ENCODE assay signal across 11 cellular contexts in the genomic region with DNA sequence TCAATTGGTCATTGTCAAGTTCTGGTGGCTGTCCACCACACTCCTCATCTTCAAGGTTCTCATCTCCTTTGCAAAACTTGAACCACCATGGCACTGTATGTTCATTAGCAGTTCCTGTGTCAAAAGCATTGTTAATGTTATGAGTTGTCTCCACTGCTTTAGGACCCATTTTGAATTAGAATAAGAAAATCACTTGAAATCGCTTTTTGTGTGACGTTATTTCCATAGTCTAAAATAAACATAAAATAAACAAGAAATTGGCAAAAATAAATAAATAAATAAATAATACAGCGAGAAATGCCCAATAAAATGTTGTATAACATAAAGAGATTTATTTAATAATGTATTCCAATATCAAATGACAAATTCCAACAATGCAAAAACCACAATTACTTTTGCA.
"Had no signal": no experiment of that assay in that cellular context is flagged by ENCODE, and none has a peak within 500 bp of the region (broad histone marks: within the 10 kb centered on the region; RNA-seq: fewer than 3 reads in every experiment).

No MANE protein-coding gene starts in this region.

- H3K4me2 ChIP-seq: GM23338 had no signal

- H3K9me3 ChIP-seq: HAP-1 had no signal

- H3K4me1 ChIP-seq: HAP-1 had no signal

- H2AFZ ChIP-seq: GM23248, GM23338 had no signal

- H3K9ac ChIP-seq: GM23248 had no signal

- H3K36me3 ChIP-seq: HAP-1 had no signal

- FAIRE-seq: H1, H54 had no signal

- H3K4me1 Mint-ChIP-seq: GM23338, H9 had no signal

- H3K4me3 Mint-ChIP-seq: GM23338, H9, HFFc6 had no signal

- H3K27ac ChIP-seq: GM23248 had no signal

- H3K27ac Mint-ChIP-seq: GM23338, H9, HFFc6 had no signal

- H3K4me3 ChIP-seq: GM23248, GM23338, HAP-1 had no signal

- DNase-seq: GM23248, GOT3, H7, H9, HCEC 1CT, HFFc6 had no signal

- ATAC-seq: GM23338, HCT116 had no signal
